ENCODE assay signal across 23 cellular contexts in genomic region chr17:72624652-72625051, GRCh38.
"Had no signal": no experiment of that assay in that cellular context is flagged by ENCODE, and none has a peak within 500 bp of the region (broad histone marks: within the 10 kb centered on the region; RNA-seq: fewer than 3 reads in every experiment).

No MANE protein-coding gene starts in this region.

- H3K9me3 ChIP-seq: ascending aorta, thoracic aorta had no signal

- FAIRE-seq: kidney, TTC549 had no signal

- H3K4me3 ChIP-seq: ascending aorta, lower lobe of right lung, spleen, thoracic aorta had no signal

- H3K9me3 Mint-ChIP-seq: activated T-helper 17 cell treated with anti-CD3 and anti-CD28 coated beads, Interleukin-2, amount 50 U/mL, for 72 hours had no signal

- H3K27ac Mint-ChIP-seq: activated naive CD4-positive, alpha-beta T cell treated with anti-CD3 and anti-CD28 coated beads, Interleukin-2, amount 50 U/mL, for 72 hours; activated T-cell treated with anti-CD3 and anti-CD28 coated beads, Interleukin-2, amount 50 U/mL, for 24 hours; activated T-helper 17 cell treated with anti-CD3 and anti-CD28 coated beads, Interleukin-2, amount 50 U/mL, for 72 hours; naive B cell had no signal

- H3K27ac ChIP-seq: ascending aorta, lower lobe of right lung, spleen, thoracic aorta, WERI-Rb-1 had no signal

- H3K4me1 Mint-ChIP-seq: activated T-helper 17 cell treated with anti-CD3 and anti-CD28 coated beads, Interleukin-2, amount 50 U/mL, for 72 hours; naive B cell had no signal

- H3K4me3 Mint-ChIP-seq: activated T-cell treated with anti-CD3 and anti-CD28 coated beads, Interleukin-2, amount 50 U/mL, for 24 hours; activated T-helper 17 cell treated with anti-CD3 and anti-CD28 coated beads, Interleukin-2, amount 50 U/mL, for 72 hours; naive B cell had no signal

- DNase-seq: activated CD4-positive, alpha-beta T cell treated with anti-CD3 and anti-CD28 coated beads for 1 hour; activated CD4-positive, alpha-beta T cell treated with anti-CD3 and anti-CD28 coated beads, Interleukin-2, amount 50 U/mL, for 1 hour; activated CD8-positive, alpha-beta memory T cell treated with anti-CD3 and anti-CD28 coated beads, Interleukin-2, amount 50 U/mL, for 4 hours; activated T-cell treated with anti-CD3 and anti-CD28 coated beads, Interleukin-2, amount 50 U/mL, for 24 hours; cortex of kidney; erythroblast; kidney; lower lobe of right lung; mesendoderm; naive B cell; nucleus accumbens; posterior cingulate gyrus; spleen; stimulated activated CD4-positive, alpha-beta T cell treated with anti-CD3 and anti-CD28 coated beads, Interleukin-4, amount 100 ng/mL, for 1 hour; stimulated activated naive CD4-positive, alpha-beta T cell; T-helper 1 cell; WERI-Rb-1 had no signal

- ATAC-seq: activated naive CD4-positive, alpha-beta T cell treated with anti-CD3 and anti-CD28 coated beads, Interleukin-2, amount 50 U/mL, for 72 hours; activated T-helper 17 cell treated with anti-CD3 and anti-CD28 coated beads, Interleukin-2, amount 50 U/mL, for 72 hours; left lobe of liver; lower lobe of right lung had no signal

- H3K27me3 ChIP-seq: ascending aorta had no signal

- H3K4me1 ChIP-seq: ascending aorta, lower lobe of right lung, spleen had no signal

- H3K36me3 ChIP-seq: ascending aorta, lower lobe of right lung, spleen, thoracic aorta, WERI-Rb-1 had no signal
